Comparison of ENCODE assay signal across 11 cellular contexts in the genomic region with DNA sequence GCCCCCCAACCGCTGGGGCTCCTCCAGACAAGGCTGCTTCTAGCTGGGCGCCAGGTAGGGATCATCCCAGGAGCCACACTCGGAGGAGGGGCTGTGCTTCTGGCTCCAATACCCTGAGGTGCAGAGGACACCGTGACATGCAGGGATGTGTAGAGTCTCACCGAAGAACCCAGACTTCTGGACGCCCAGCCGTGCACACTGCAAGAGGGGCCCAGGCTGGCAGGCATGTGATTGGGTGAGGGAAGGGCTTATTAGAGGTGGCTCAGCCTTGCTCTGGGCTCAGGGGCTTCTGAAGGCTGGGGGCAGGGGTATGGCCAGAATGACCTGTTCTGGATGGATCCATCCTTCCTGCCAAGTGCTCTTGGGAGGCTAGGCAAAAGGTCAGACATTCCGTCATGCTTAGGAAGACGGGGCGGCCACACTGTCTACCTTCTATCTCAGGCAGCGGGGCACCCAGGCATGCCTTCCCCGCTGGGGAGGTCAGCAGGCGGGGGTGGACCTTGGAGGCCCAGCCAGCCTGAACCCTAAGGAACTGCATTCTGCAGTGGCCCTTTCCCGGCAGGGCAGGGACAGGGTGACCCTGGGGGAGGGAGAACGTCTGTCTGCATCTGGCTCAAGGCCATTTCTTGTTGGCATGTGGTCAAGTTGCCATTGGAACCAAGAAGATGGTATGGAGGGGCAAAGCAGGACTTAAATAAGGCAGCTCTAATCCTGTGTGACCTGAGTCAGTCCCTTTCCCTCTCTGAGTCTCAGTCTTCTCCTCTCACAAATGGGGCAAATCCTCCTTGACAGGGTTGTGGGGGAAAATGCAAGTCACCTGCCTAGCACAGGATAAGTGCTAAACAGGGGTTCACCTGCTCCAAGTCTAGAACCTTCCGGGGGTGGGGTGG. TPM values are rescaled to one million over a fixed set of nuclear protein-coding genes. Genes with fewer than 3 reads are reported as not detected.
DNase-seq lines count a peak whose midpoint lies in the region; ATAC-seq and TF ChIP-seq lines count a peak whose summit lies in the region.
"Had no signal": no experiment of that assay in that cellular context is flagged by ENCODE, and none has a peak within 500 bp of the region (broad histone marks: within the 10 kb centered on the region; RNA-seq: fewer than 3 reads in every experiment).

No MANE protein-coding gene starts in this region.

- CTCF ChIA-PET in Caco-2 (lab: Charles Lee) (interaction anchor here (0.8 to 1.8 kb wide), 5 partner anchors 10 to 31 kb away, joined by 3 to 10 read pairs (median 4); no protein-coding TSS in a partner anchor), Panc1 (lab: Charles Lee) (no interaction called here)

- H3K9me3 Mint-ChIP-seq in Caco-2 (ENCODE audit: unreplicated experiment) (no peaks in the 10 kb centered on the region), HFFc6 (no peaks in the 10 kb centered on the region)
- H3K9me3 Mint-ChIP-seq: immature natural killer cell had no signal

- no peaks in the 10 kb centered on the region for H3K9me3 ChIP-seq in Caco-2
- no peaks in the 10 kb centered on the region for H3K9me3 ChIP-seq in Panc1 (ENCODE audit: control insufficient read depth, insufficient read depth, low read depth, low read length)
- H3K9me3 ChIP-seq in prostate gland: no peaks in the 10 kb centered on the region
- H3K9me3 ChIP-seq: BE2C had no signal

- H3K27me3 Mint-ChIP-seq in Caco-2 (ENCODE audit: insufficient read depth, unreplicated experiment) (no peaks in the 10 kb centered on the region), HFFc6 (ENCODE audit: insufficient read depth) (peaks cover 14% of the 10 kb centered on the region)

- H3K4me1 ChIP-seq in Caco-2 (peaks cover 57% of the 10 kb centered on the region), Panc1 (ENCODE audit: control insufficient read depth, insufficient read depth, low read length) (peaks cover 16% of the 10 kb centered on the region), prostate gland (replicated peaks) (peaks cover 15% of the 10 kb centered on the region)

- peaks cover 35% of the 10 kb centered on the region for H3K36me3 Mint-ChIP-seq in Caco-2 (ENCODE audit: insufficient read depth, unreplicated experiment)
- no peaks in the 10 kb centered on the region for H3K36me3 Mint-ChIP-seq in HFFc6 (ENCODE audit: low read depth)

- in situ Hi-C loops in Panc1 (cut with HindIII; ENCODE audit: low pct_unique_long_range_greater_than_20kb, low sequenced_read_pairs): no loop called here

- H3K4me3 Mint-ChIP-seq in Caco-2 (ENCODE audit: unreplicated experiment) (peak overlapping the region; percentile 82), HFFc6 (no peak overlapping the region)
- H3K4me3 Mint-ChIP-seq: immature natural killer cell had no signal

- peak; percentile 13 for ATAC-seq in Panc1

- TF ChIP-seq CTCF in Caco-2 (IDR thresholded peaks at IDR 0.05; ENCODE audit: insufficient read depth in 1 of 2, low read depth in 1 of 2, low read length in 1 of 2, severe bottlenecking in 1 of 2, unreplicated experiment in 1 of 2) (no peak), Panc1 (IDR thresholded peaks at IDR 0.05) (no peak), prostate gland (IDR thresholded peaks at IDR 0.05) (no peak), HFFc6 (IDR thresholded peaks at IDR 0.05) (no peak)

- DNase-seq in Caco-2 (no peak), Panc1 (ENCODE audit: low read depth, low spot score) (no peak), glomerular visceral epithelial cell (ENCODE audit: extremely low spot score) (peak; percentile 70), prostate gland (ENCODE audit: low spot score) (no peak), ecto neural progenitor cell (ENCODE audit: low spot score) (no peak), NCI-H526 (lab: John Stamatoyannopoulos, UW) (no peak), NCI-H128 (lab: John Stamatoyannopoulos, UW; ENCODE audit: unreplicated experiment) (no peak), HFFc6 (no peak)
- DNase-seq: activated T-cell treated with anti-CD3 and anti-CD28 coated beads for 4 hours, immature natural killer cell had no signal

- intact Hi-C loops in Caco-2 (cut with micrococcal nuclease; ENCODE audit: unreplicated experiment) (no loop called here), Panc1 (cut with micrococcal nuclease; ENCODE audit: unreplicated experiment) (no loop called here), prostate gland (cut with DNase I) (no loop called here)

- H3K36me3 ChIP-seq in Caco-2 (ENCODE audit: control insufficient read depth, insufficient read depth, low read length) (peaks cover 3% of the 10 kb centered on the region; the same call in 1 of the 2 replicates), Panc1 (ENCODE audit: control insufficient read depth, insufficient read depth, low read length) (no peaks in the 10 kb centered on the region), prostate gland (no peaks in the 10 kb centered on the region)
- H3K36me3 ChIP-seq: BE2C had no signal

- H3K27ac Mint-ChIP-seq in Caco-2 (ENCODE audit: unreplicated experiment) (peak overlapping the region; percentile 76), HFFc6 (no peak overlapping the region)

- H3K4me3 ChIP-seq in Caco-2 (ENCODE audit: low read depth, low read length) (no peak overlapping the region), Panc1 (ENCODE audit: low read depth in 2 of 2, low read length in 2 of 2) (no peak overlapping the region), prostate gland (no peak overlapping the region)

- POLR2A ChIA-PET in Caco-2 (lab: Charles Lee): no interaction called here
- POLR2A ChIA-PET in Panc1 (lab: Charles Lee): no interaction called here

- H3K4me1 Mint-ChIP-seq in Caco-2 (ENCODE audit: low read depth, unreplicated experiment) (peaks cover 50% of the 10 kb centered on the region), HFFc6 (ENCODE audit: low read depth) (peaks cover 27% of the 10 kb centered on the region)

- H3K27ac ChIP-seq in Panc1 (ENCODE audit: low read length) (0 out of 2 replicates have a peak overlapping the region, but pooled peaks have one; percentile 4), prostate gland (peak overlapping the region; percentile 54 to 83)

- WGBS in prostate gland: 44% methylated on average over 16 of the region's 16 CpGs

- no TSS peak for BruUV-seq in Caco-2 (replicated peaks; lab: Mats Ljungman, UMichigan)
- no TSS peak for BruUV-seq in Panc1 (replicated peaks; lab: Mats Ljungman, UMichigan)

- TF ChIP-seq POLR2A in prostate gland (IDR thresholded peaks at IDR 0.05): no peak

- no peaks in the 10 kb centered on the region for H3K27me3 ChIP-seq in Caco-2 (replicated peaks; ENCODE audit: control insufficient read depth, insufficient read depth, low read length)
- no peaks in the 10 kb centered on the region for H3K27me3 ChIP-seq in Panc1 (ENCODE audit: control insufficient read depth, insufficient read depth, low read length)
- no peaks in the 10 kb centered on the region for H3K27me3 ChIP-seq in prostate gland (replicated peaks; ENCODE audit: insufficient read depth)
- H3K27me3 ChIP-seq: BE2C had no signal

RNA-seq across cellular contexts. Expression of a gene that starts 5.8 kb away (rescaled TPM):
- total RNA-seq in Caco-2 (2022) (153 and 195 TPM in 2 replicates), Panc1 (2021; ENCODE audit: unreplicated experiment) (13.1 TPM), prostate gland (100 to 1,000 TPM in 1 of 2 donors, 10 to 100 TPM in 1; 78.5 to 347 TPM)
- 6.8 TPM for polyA plus RNA-seq in Panc1 (2012; ENCODE audit: insufficient read length)
- total RNA-seq in HFFc6 (2021; fragmentation: NEBNext Ultra II Directional; extraction: Animal tissue kit (Norgen Biotek cat#: 25700)): 1 to 10 TPM in 1 of 6 experiments, under 1 TPM in 5; 0.18 to 1.4 (median 0.50) TPM

RNA-seq across cellular contexts. Expression of a gene that starts 45.5 kb away (rescaled TPM):
- 0.25 TPM in 1 of 2 replicates, not detected in the other for total RNA-seq in Caco-2 (2022)
- not detected for total RNA-seq in Panc1 (2021; ENCODE audit: unreplicated experiment)
- not detected for polyA plus RNA-seq in Panc1 (2012; ENCODE audit: insufficient read length)
- not detected for total RNA-seq in prostate gland
- not detected for total RNA-seq in HFFc6 (2021; fragmentation: NEBNext Ultra II Directional; extraction: Animal tissue kit (Norgen Biotek cat#: 25700))
